24 cellular contexts compared by ENCODE assay signal in the genomic region with DNA sequence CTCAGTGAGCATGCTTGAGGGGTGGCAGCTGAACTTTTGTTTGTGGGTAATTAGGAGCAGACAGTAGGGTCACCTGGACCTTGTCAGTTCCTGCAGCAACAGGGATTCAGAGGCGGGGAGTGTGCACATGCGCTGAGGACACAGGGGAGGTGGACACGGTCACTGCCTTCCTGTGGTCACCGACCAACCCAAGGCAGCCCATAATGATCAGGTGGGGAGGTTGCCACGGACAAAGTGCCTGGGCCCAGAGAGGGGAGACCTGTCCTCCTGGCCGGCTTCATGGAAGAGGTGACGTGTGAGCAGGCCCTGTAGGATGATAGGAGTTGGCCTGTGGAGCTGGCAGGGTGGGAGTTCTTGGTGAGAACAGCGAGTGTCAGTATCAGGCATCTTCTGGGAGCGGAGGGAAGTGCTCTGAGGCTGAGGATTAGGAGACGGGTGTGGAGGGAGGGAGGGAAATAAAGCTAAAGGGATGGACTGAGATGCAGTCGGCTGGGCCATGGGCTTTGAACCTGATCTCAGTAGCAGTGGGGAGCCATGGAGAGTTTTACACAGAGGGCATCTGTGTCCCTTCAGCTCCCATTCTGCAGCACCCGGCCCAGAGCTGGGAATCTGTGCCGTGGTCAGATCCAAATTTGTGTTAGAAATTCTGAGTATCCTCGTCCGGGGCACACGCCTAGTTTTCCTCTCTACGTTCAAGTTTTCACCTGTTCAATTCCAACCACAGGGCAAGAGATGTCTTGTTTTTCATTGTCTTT.
DNase-seq lines count a peak whose midpoint lies in the region; ATAC-seq and TF ChIP-seq lines count a peak whose summit lies in the region.
"Had no signal": no experiment of that assay in that cellular context is flagged by ENCODE, and none has a peak within 500 bp of the region (broad histone marks: within the 10 kb centered on the region; RNA-seq: fewer than 3 reads in every experiment).

No MANE protein-coding gene starts in this region.

- no peaks in the 10 kb centered on the region for H4K20me1 ChIP-seq in hepatocyte (ENCODE audit: insufficient read depth, poor library complexity, severe bottlenecking)

- TF ChIP-seq CTCF in heart left ventricle (IDR thresholded peaks at IDR 0.05) (no peak), left ventricle myocardium inferior (IDR thresholded peaks at IDR 0.05; ENCODE audit: borderline replicate concordance) (no peak), hepatocyte (IDR thresholded peaks at IDR 0.05; ENCODE audit: poor library complexity) (no peak)

- peak overlapping the region; percentile 84 for H3K18ac ChIP-seq in neuronal stem cell (ENCODE audit: low read length)

- H2AFZ ChIP-seq in hepatocyte, result no peak overlapping the region
- H2AFZ ChIP-seq in neuronal stem cell (ENCODE audit: low read length), result no peak overlapping the region

- intact Hi-C loops in heart left ventricle (cut with DNase I) (loop anchor here in 5 of 10 donors (2.0 to 10.0 kb wide), 5 partner anchors 140 to 383 kb away; a partner anchor contains a TSS), left ventricle myocardium inferior (cut with micrococcal nuclease) (no loop called here)

- no peaks in the 10 kb centered on the region for H3K27me3 ChIP-seq in heart left ventricle
- H3K27me3 ChIP-seq in left ventricle myocardium inferior (ENCODE audit: low read depth), result peaks cover 5% of the 10 kb centered on the region
- H3K27me3 ChIP-seq in hepatocyte, result no peaks in the 10 kb centered on the region
- H3K27me3 ChIP-seq in neuronal stem cell (ENCODE audit: control insufficient read depth in 3 of 3, insufficient read depth in 3 of 3, low read depth in 1 of 3, low read length in 3 of 3), result peaks cover 0 to 5% (median 0%) of the 10 kb centered on the region in 3 experiments
- H3K27me3 ChIP-seq: gastroesophageal sphincter, neutrophil, sigmoid colon had no signal

- no peak overlapping the region for H2BK120ac ChIP-seq in neuronal stem cell (ENCODE audit: low read depth, low read length)

- H2BK5ac ChIP-seq in neuronal stem cell (ENCODE audit: low read length), result no peak overlapping the region

- H3K9ac ChIP-seq in neuronal stem cell (ENCODE audit: low read depth, low read length, poor library complexity), result peak overlapping the region; percentile 79

- ATAC-seq in heart left ventricle (no peak), HG02884 (IDR thresholded peaks at IDR 0.05; ENCODE audit: unreplicated experiment) (no peak)
- ATAC-seq: CD8-positive, alpha-beta T cell; gastroesophageal sphincter; stimulated activated naive CD8-positive, alpha-beta T cell treated with anti-CD3 and anti-CD28 coated beads, Interleukin-15, Interleukin-2, amounts not matched to agents 100 U/mL and 50 U/mL, for 24 hours had no signal

- peak overlapping the region; percentile 75 for H4K8ac ChIP-seq in neuronal stem cell (ENCODE audit: low read depth, low read length)

- peak overlapping the region; percentile 17 for H3K23ac ChIP-seq in neuronal stem cell (ENCODE audit: low read depth, low read length, poor library complexity)

- no peak overlapping the region for H3K4ac ChIP-seq in neuronal stem cell (ENCODE audit: low read length)

- H3K36me3 ChIP-seq in heart left ventricle (no peaks in the 10 kb centered on the region), left ventricle myocardium inferior (no peaks in the 10 kb centered on the region), hepatocyte (replicated peaks; ENCODE audit: insufficient read depth, low read depth) (no peaks in the 10 kb centered on the region), neuronal stem cell (replicated peaks in 1 of 2; ENCODE audit: control insufficient read depth in 2 of 2, insufficient read depth in 2 of 2, low read length in 2 of 2) (no peaks in the 10 kb centered on the region)
- H3K36me3 ChIP-seq: gastroesophageal sphincter, neutrophil, sigmoid colon, thoracic aorta had no signal

- H3K14ac ChIP-seq in neuronal stem cell (ENCODE audit: low read length), result peak overlapping the region; percentile 40

- no peak overlapping the region for H3K27ac ChIP-seq in heart left ventricle
- no peak overlapping the region for H3K27ac ChIP-seq in left ventricle myocardium inferior (replicated peaks)
- no peak overlapping the region for H3K27ac ChIP-seq in hepatocyte
- H3K27ac ChIP-seq in neuronal stem cell (replicated peaks; ENCODE audit: low read length), result no peak overlapping the region
- H3K27ac ChIP-seq: neutrophil, psoas muscle, thoracic aorta had no signal

- H3K4me3 ChIP-seq in heart left ventricle (no peak overlapping the region), left ventricle myocardium inferior (no peak overlapping the region), hepatocyte (no peak overlapping the region), neuronal stem cell (ENCODE audit: low read length in 2 of 2) (no peak overlapping the region)
- H3K4me3 ChIP-seq: gastroesophageal sphincter, GM12878, psoas muscle, sigmoid colon, thoracic aorta had no signal

- H3K79me2 ChIP-seq in hepatocyte, result no peaks in the 10 kb centered on the region

- no peak for TF ChIP-seq POLR2A in heart left ventricle (IDR thresholded peaks at IDR 0.05)

- H3K4me1 ChIP-seq in heart left ventricle (peaks cover 0 to 16% (median 0%) of the 10 kb centered on the region in 12 donors), left ventricle myocardium inferior (peaks cover 11% of the 10 kb centered on the region), hepatocyte (ENCODE audit: insufficient read depth) (peaks cover 4% of the 10 kb centered on the region), neuronal stem cell (ENCODE audit: control insufficient read depth in 2 of 2, insufficient read depth in 1 of 2, low read depth in 1 of 2, low read length in 2 of 2) (peaks cover 0 to 24% of the 10 kb centered on the region in 2 donors)
- H3K4me1 ChIP-seq: psoas muscle had no signal

- H3K4me2 ChIP-seq in hepatocyte, result peak overlapping the region; percentile 27
- no peak overlapping the region for H3K4me2 ChIP-seq in neuronal stem cell (ENCODE audit: insufficient read depth, low read length, poor library complexity, severe bottlenecking)

- H3K9me2 ChIP-seq in hepatocyte (replicated peaks; ENCODE audit: insufficient read depth), result no peaks in the 10 kb centered on the region

- H4K91ac ChIP-seq in neuronal stem cell (ENCODE audit: low read depth, low read length, poor library complexity), result no peak overlapping the region

- H2AK5ac ChIP-seq in neuronal stem cell (ENCODE audit: low read depth, low read length), result peak overlapping the region; percentile 96

- H2BK15ac ChIP-seq in neuronal stem cell (ENCODE audit: low read length), result peak overlapping the region; percentile 38

- H2BK12ac ChIP-seq in neuronal stem cell (ENCODE audit: low read length), result no peak overlapping the region

- H3K9me3 ChIP-seq in heart left ventricle (no peaks in the 10 kb centered on the region), left ventricle myocardium inferior (replicated peaks) (no peaks in the 10 kb centered on the region), hepatocyte (ENCODE audit: low read depth) (no peaks in the 10 kb centered on the region), neuronal stem cell (replicated peaks in 1 of 2; ENCODE audit: control insufficient read depth in 2 of 2, insufficient read depth in 1 of 2, low read depth in 1 of 2, low read length in 2 of 2) (no peaks in the 10 kb centered on the region)
- H3K9me3 ChIP-seq: gastroesophageal sphincter, neutrophil, psoas muscle, sigmoid colon, thoracic aorta had no signal

- WGBS in heart left ventricle, 4 donors, result 82 to 89% (median 87%) methylated on average over 16 to 17 of the region's 17 CpGs
- WGBS in hepatocyte (ENCODE audit: low lambda C conversion rate, missing lambda C conversion rate), result 87% methylated on average over 17 of the region's 17 CpGs
- no CpG with 5 or more reads among the region's 17 CpGs for WGBS in neuronal stem cell (ENCODE audit: extremely low coverage in 2 of 2, insufficient read length in 2 of 2, insufficient replicate concordance in 1 of 2), 2 donors

- DNase-seq in heart left ventricle (peak in 3 of 5 donors; percentile 15 to 33 (median 18)), left ventricle myocardium inferior (no peak), hepatocyte (ENCODE audit: low spot score) (no peak), neuronal stem cell (ENCODE audit: low spot score) (no peak), ecto neural progenitor cell (ENCODE audit: low spot score) (no peak), NCI-H2196 (lab: John Stamatoyannopoulos, UW; ENCODE audit: unreplicated experiment) (no peak)
- no peak for DNase-seq in stimulated activated CD4-positive, alpha-beta T cell treated with anti-CD3 and anti-CD28 coated beads, Interleukin-1b, Interleukin-23, amount 100 ng/mL, for 48 hours
- DNase-seq: activated CD4-positive, alpha-beta memory T cell treated with anti-CD3 and anti-CD28 coated beads, Interleukin-2, amount 10 ng/mL, durations not matched to agents 7 days and 5 days; CD8-positive, alpha-beta T cell; DMS 273 treated with DMSO at 0.1 percent for 48 hours; EL; GOT3; NCI-H187; NCI-H2171; NCI-H524 treated with DMSO at 0.1 percent for 48 hours; sigmoid colon; stimulated activated CD4-positive, alpha-beta T cell treated with anti-CD3 and anti-CD28 coated beads, Interleukin-15, amount 100 ng/mL, for 24 hours; stimulated activated naive CD8-positive, alpha-beta T cell treated with anti-CD3 and anti-CD28 coated beads, Interleukin-15, Interleukin-2, amounts not matched to agents 100 U/mL and 50 U/mL, for 24 hours had no signal

- H3K79me1 ChIP-seq in neuronal stem cell (ENCODE audit: low read depth, low read length), result peaks cover 7% of the 10 kb centered on the region

Comparison
In these comparisons a context has a peak if more than half of its experiments do, and no peak if none do; other contexts are left out.
1. DNase-seq: peak in heart left ventricle (3 of 5); none in left ventricle myocardium inferior (single experiment), hepatocyte (single experiment), neuronal stem cell (single experiment), stimulated activated CD4-positive, alpha-beta T cell treated with anti-CD3 and anti-CD28 coated beads, Interleukin-1b, Interleukin-23, amount 100 ng/mL, for 48 hours (single experiment), ecto neural progenitor cell (single experiment) and NCI-H2196 (single experiment).